ENCODE assay signal across 10 cellular contexts in the genomic region with DNA sequence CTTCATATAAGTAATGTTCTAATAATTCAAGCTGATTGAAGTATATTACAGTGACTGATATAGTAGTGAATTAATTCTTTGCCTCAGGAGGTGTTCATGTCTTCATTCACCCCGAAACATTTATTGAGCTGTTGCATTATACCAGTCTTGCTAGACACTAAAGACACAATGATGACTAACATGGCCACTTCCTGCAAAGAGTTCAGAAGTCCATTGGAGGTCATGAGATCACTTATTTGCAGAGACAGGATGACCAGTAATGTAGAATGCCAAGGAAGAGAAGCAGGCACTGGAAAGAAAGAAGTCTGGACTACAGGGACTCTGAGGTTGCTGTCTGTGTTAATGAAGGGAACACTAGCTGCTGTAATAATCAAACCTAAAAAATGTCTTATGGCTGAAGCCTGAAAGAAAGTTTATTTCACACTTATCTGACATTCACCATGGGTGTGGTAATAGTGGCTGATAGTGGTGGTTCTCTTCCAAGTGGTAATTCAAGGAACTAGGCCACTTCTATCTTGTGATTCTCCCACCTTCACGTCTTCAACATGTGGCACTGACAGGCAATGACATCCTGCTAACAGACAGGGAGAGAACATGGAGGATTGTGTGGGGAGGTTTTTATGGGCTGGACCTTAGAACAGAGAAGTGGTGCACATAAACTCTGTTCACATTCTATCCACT.
DNase-seq lines count a peak whose midpoint lies in the region; ATAC-seq and TF ChIP-seq lines count a peak whose summit lies in the region.
"Had no signal": no experiment of that assay in that cellular context is flagged by ENCODE, and none has a peak within 500 bp of the region (broad histone marks: within the 10 kb centered on the region; RNA-seq: fewer than 3 reads in every experiment).

No MANE protein-coding gene starts in this region.

- TF ChIP-seq CTCF in HCT116 (IDR thresholded peaks at IDR 0.05 in 2 of 3, conservative IDR thresholded peaks at IDR 0.05 in 1 of 3; ENCODE audit: borderline replicate concordance in 1 of 3, insufficient read depth in 1 of 3, low read depth in 2 of 3, low read length in 2 of 3) = no peak
- TF ChIP-seq CTCF in activated CD8-positive, alpha-beta T cell treated with anti-CD3 and anti-CD28 coated beads for 36 hours (IDR thresholded peaks at IDR 0.05) = no peak

- TF ChIP-seq POLR2A in HCT116 (IDR thresholded peaks at IDR 0.05; ENCODE audit: borderline replicate concordance, extremely low read depth, insufficient read depth, insufficient read length) = no peak

- no TSS peak for BruUV-seq in HCT116 (replicated peaks; lab: Mats Ljungman, UMichigan)

- H3K27ac ChIP-seq in ACC112 (ENCODE audit: low read depth, low read length) (peak overlapping the region; percentile 99), HCT116 (ENCODE audit: low read depth, low read length) (no peak overlapping the region)
- H3K27ac ChIP-seq: C4-2B had no signal

- CTCF ChIA-PET in HCT116 (lab: Charles Lee) = no interaction called here
- CTCF ChIA-PET in activated CD8-positive, alpha-beta T cell treated with anti-CD3 and anti-CD28 coated beads for 36 hours (lab: Charles Lee) = interaction anchor here (1.2 kb wide), 1 partner anchor 251 kb away, joined by 3 read pairs; no protein-coding TSS in a partner anchor
- CTCF ChIA-PET in activated CD4-positive, alpha-beta T cell treated with anti-CD3 and anti-CD28 coated beads for 36 hours (lab: Charles Lee) = interaction anchor here (0.7 to 1.3 kb wide), 4 partner anchors 8 to 278 kb away, joined by 3 to 7 read pairs (median 4); no protein-coding TSS in a partner anchor

- H3K4me2 ChIP-seq in HCT116 (ENCODE audit: low read length) = peak overlapping the region; percentile 45

- no peak overlapping the region for H3K4me3 Mint-ChIP-seq in activated CD8-positive, alpha-beta T cell treated with anti-CD3 and anti-CD28 coated beads for 36 hours
- peak overlapping the region in 4 of 5 donors; percentile 2 to 46 (median 38) for H3K4me3 Mint-ChIP-seq in immature natural killer cell
- no peak overlapping the region for H3K4me3 Mint-ChIP-seq in activated CD4-positive, alpha-beta T cell treated with anti-CD3 and anti-CD28 coated beads for 36 hours
- H3K4me3 Mint-ChIP-seq in stimulated activated naive B cell treated with anti-CD40 and anti-IgM and Interleukin-4, amounts not matched to agents 10 μg/mL and 1 μg/mL and 100 μg/mL, for 72 hours = no peak overlapping the region

- H3K36me3 Mint-ChIP-seq in activated CD8-positive, alpha-beta T cell treated with anti-CD3 and anti-CD28 coated beads for 36 hours (ENCODE audit: low read depth) = peaks cover 3% of the 10 kb centered on the region
- H3K36me3 Mint-ChIP-seq in immature natural killer cell = no peaks in the 10 kb centered on the region
- peaks cover 2% of the 10 kb centered on the region for H3K36me3 Mint-ChIP-seq in activated CD4-positive, alpha-beta T cell treated with anti-CD3 and anti-CD28 coated beads for 36 hours (ENCODE audit: low read depth)
- no peaks in the 10 kb centered on the region for H3K36me3 Mint-ChIP-seq in stimulated activated naive B cell treated with anti-CD40 and anti-IgM and Interleukin-4, amounts not matched to agents 10 μg/mL and 1 μg/mL and 100 μg/mL, for 72 hours

- peaks cover 47% of the 10 kb centered on the region for H3K4me1 Mint-ChIP-seq in activated CD8-positive, alpha-beta T cell treated with anti-CD3 and anti-CD28 coated beads for 36 hours (ENCODE audit: low read depth)
- H3K4me1 Mint-ChIP-seq in immature natural killer cell = peaks cover 42 to 43% of the 10 kb centered on the region in 2 donors
- H3K4me1 Mint-ChIP-seq in activated CD4-positive, alpha-beta T cell treated with anti-CD3 and anti-CD28 coated beads for 36 hours = peaks cover 33% of the 10 kb centered on the region
- H3K4me1 Mint-ChIP-seq in stimulated activated naive B cell treated with anti-CD40 and anti-IgM and Interleukin-4, amounts not matched to agents 10 μg/mL and 1 μg/mL and 100 μg/mL, for 72 hours = peaks cover 11 to 19% of the 10 kb centered on the region in 2 donors

- DNase-seq in HCT116 (ENCODE audit: low read depth, low spot score) = no peak
- DNase-seq in activated CD8-positive, alpha-beta T cell treated with anti-CD3 and anti-CD28 coated beads for 36 hours = peak; percentile 8
- DNase-seq in immature natural killer cell = peak; percentile 60 to 65 (median 63)
- DNase-seq in NCI-H510A (lab: John Stamatoyannopoulos, UW) = no peak
- DNase-seq in activated CD4-positive, alpha-beta T cell treated with anti-CD3 and anti-CD28 coated beads for 36 hours = no peak
- no peak for DNase-seq in stimulated activated naive B cell treated with anti-CD40 and anti-IgM and Interleukin-4, amounts not matched to agents 10 μg/mL and 1 μg/mL and 100 μg/mL, for 72 hours
- DNase-seq: activated CD4-positive, alpha-beta T cell treated with anti-CD3 and anti-CD28 coated beads, Interleukin-2, amount 50 U/mL, for 1 hour had no signal

- H3K4me3 ChIP-seq in ACC112 (ENCODE audit: low read depth, low read length) (no peak overlapping the region), HCT116 (replicated peaks in 1 of 2; ENCODE audit: low read depth in 1 of 2, low read length in 2 of 2) (no peak overlapping the region)

- H3K9me3 Mint-ChIP-seq in activated CD8-positive, alpha-beta T cell treated with anti-CD3 and anti-CD28 coated beads for 36 hours = peaks cover 4% of the 10 kb centered on the region
- no peaks in the 10 kb centered on the region for H3K9me3 Mint-ChIP-seq in immature natural killer cell
- H3K9me3 Mint-ChIP-seq in activated CD4-positive, alpha-beta T cell treated with anti-CD3 and anti-CD28 coated beads for 36 hours (ENCODE audit: low read depth) = no peaks in the 10 kb centered on the region
- H3K9me3 Mint-ChIP-seq in stimulated activated naive B cell treated with anti-CD40 and anti-IgM and Interleukin-4, amounts not matched to agents 10 μg/mL and 1 μg/mL and 100 μg/mL, for 72 hours = no peaks in the 10 kb centered on the region

- no peak; the same call in 1 of the 2 replicates for ATAC-seq in HCT116
- peak; percentile 54 for ATAC-seq in activated CD8-positive, alpha-beta T cell treated with anti-CD3 and anti-CD28 coated beads for 36 hours
- ATAC-seq in activated CD4-positive, alpha-beta T cell treated with anti-CD3 and anti-CD28 coated beads for 36 hours = no peak
- ATAC-seq in HG03439 (IDR thresholded peaks at IDR 0.05; ENCODE audit: unreplicated experiment) = no peak
- no peak for ATAC-seq in stimulated activated naive B cell treated with anti-CD40 and anti-IgM and Interleukin-4, amounts not matched to agents 10 μg/mL and 1 μg/mL and 100 μg/mL, for 72 hours (replicated peaks)

- H3K79me2 ChIP-seq in ACC112 (ENCODE audit: control insufficient read depth, insufficient read depth, low read length, unreplicated experiment) (no peaks in the 10 kb centered on the region), HCT116 (ENCODE audit: insufficient read depth, low read length) (no peaks in the 10 kb centered on the region)

- peak overlapping the region; percentile 26 for H3K27ac Mint-ChIP-seq in activated CD8-positive, alpha-beta T cell treated with anti-CD3 and anti-CD28 coated beads for 36 hours
- peak overlapping the region; percentile 92 to 98 (median 96) for H3K27ac Mint-ChIP-seq in immature natural killer cell
- H3K27ac Mint-ChIP-seq in activated CD4-positive, alpha-beta T cell treated with anti-CD3 and anti-CD28 coated beads for 36 hours = no peak overlapping the region
- H3K27ac Mint-ChIP-seq in stimulated activated naive B cell treated with anti-CD40 and anti-IgM and Interleukin-4, amounts not matched to agents 10 μg/mL and 1 μg/mL and 100 μg/mL, for 72 hours = no peak overlapping the region

- H3K9ac ChIP-seq in HCT116 (ENCODE audit: low read length) = no peak overlapping the region

- RAD21 ChIA-PET in HCT116 (lab: Charles Lee; ENCODE audit: low non-redundant PET in 1 of 2, low total read pairs in 2 of 2, uncharacterized antibody in 2 of 2, unreplicated experiment in 2 of 2) = no interaction called here

- intact Hi-C loops in HCT116 (cut with micrococcal nuclease) = no loop called here
- intact Hi-C loops in activated CD8-positive, alpha-beta T cell treated with anti-CD3 and anti-CD28 coated beads for 36 hours (cut with micrococcal nuclease) = loop anchor here (5.0 kb wide), 1 partner anchor 89 kb away; the partner anchor contains the start of gene MKLN1
- intact Hi-C loops in activated CD4-positive, alpha-beta T cell treated with anti-CD3 and anti-CD28 coated beads for 36 hours (cut with DNase I, micrococcal nuclease) = loop anchor here in 1 of 2 experiments (5.0 kb wide), 1 partner anchor 144 kb away; no protein-coding TSS in a partner anchor

- POLR2A ChIA-PET in HCT116 (lab: Charles Lee) = no interaction called here
- POLR2A ChIA-PET in activated CD8-positive, alpha-beta T cell treated with anti-CD3 and anti-CD28 coated beads for 36 hours (lab: Charles Lee) = interaction anchor here (8.0 kb wide), 1 partner anchor 130 kb away, joined by 49 read pairs; no protein-coding TSS in a partner anchor
- POLR2A ChIA-PET in activated CD4-positive, alpha-beta T cell treated with anti-CD3 and anti-CD28 coated beads for 36 hours (lab: Charles Lee) = no interaction called here

- H4K20me1 ChIP-seq in HCT116 (ENCODE audit: insufficient read depth) = no peaks in the 10 kb centered on the region

- H2AFZ ChIP-seq in ACC112 (ENCODE audit: low read length, unreplicated experiment) (no peak overlapping the region), HCT116 (ENCODE audit: low read depth, low read length, poor library complexity, severe bottlenecking) (peak overlapping the region; percentile 82)

- H3K36me3 ChIP-seq in ACC112 (ENCODE audit: insufficient read depth, low read length) (no peaks in the 10 kb centered on the region), HCT116 (ENCODE audit: control insufficient read depth in 1 of 2, insufficient read depth in 2 of 2, low read length in 2 of 2) (no peaks in the 10 kb centered on the region)

- no peaks in the 10 kb centered on the region for H3K27me3 Mint-ChIP-seq in activated CD8-positive, alpha-beta T cell treated with anti-CD3 and anti-CD28 coated beads for 36 hours
- peaks cover 2 to 13% (median 11%) of the 10 kb centered on the region in 3 donors for H3K27me3 Mint-ChIP-seq in immature natural killer cell (ENCODE audit: low read depth in 3 of 3)
- H3K27me3 Mint-ChIP-seq in activated CD4-positive, alpha-beta T cell treated with anti-CD3 and anti-CD28 coated beads for 36 hours = no peaks in the 10 kb centered on the region
- no peaks in the 10 kb centered on the region for H3K27me3 Mint-ChIP-seq in stimulated activated naive B cell treated with anti-CD40 and anti-IgM and Interleukin-4, amounts not matched to agents 10 μg/mL and 1 μg/mL and 100 μg/mL, for 72 hours

- no peaks in the 10 kb centered on the region for H3K9me2 ChIP-seq in HCT116 (ENCODE audit: insufficient read depth)

- H3K27me3 ChIP-seq in ACC112 (ENCODE audit: insufficient read depth, low read length) = no peaks in the 10 kb centered on the region
- H3K27me3 ChIP-seq in HCT116 (ENCODE audit: insufficient read depth, low read length) = no peaks in the 10 kb centered on the region

- H3K9me3 ChIP-seq in HCT116 (ENCODE audit: control insufficient read depth in 1 of 2, insufficient read depth in 1 of 2, low read depth in 1 of 2, low read length in 2 of 2) = no peaks in the 10 kb centered on the region

- TF ChIP-seq RAD21 in HCT116 (IDR thresholded peaks at IDR 0.05; ENCODE audit: low read depth) = no peak

- H3K4me1 ChIP-seq in ACC112 (ENCODE audit: control insufficient read depth, insufficient read depth, low read length, unreplicated experiment) (peaks cover 33% of the 10 kb centered on the region), HCT116 (ENCODE audit: control insufficient read depth in 1 of 2, insufficient read depth in 2 of 2, low read length in 2 of 2) (peaks cover 7 to 25% of the 10 kb centered on the region in 2 experiments; a peak in 3 of 4 replicates)

Comparison
In these comparisons a context has a peak if more than half of its experiments do, and no peak if none do; other contexts are left out.
1. DNase-seq: peak in activated CD8-positive, alpha-beta T cell treated with anti-CD3 and anti-CD28 coated beads for 36 hours (single experiment) and immature natural killer cell (3 of 3); none in HCT116 (single experiment), NCI-H510A (single experiment), activated CD4-positive, alpha-beta T cell treated with anti-CD3 and anti-CD28 coated beads for 36 hours (single experiment) and stimulated activated naive B cell treated with anti-CD40 and anti-IgM and Interleukin-4, amounts not matched to agents 10 μg/mL and 1 μg/mL and 100 μg/mL, for 72 hours (single experiment).
2. H3K27ac Mint-ChIP-seq: peak in activated CD8-positive, alpha-beta T cell treated with anti-CD3 and anti-CD28 coated beads for 36 hours (single experiment) and immature natural killer cell (6 of 6); none in activated CD4-positive, alpha-beta T cell treated with anti-CD3 and anti-CD28 coated beads for 36 hours (single experiment) and stimulated activated naive B cell treated with anti-CD40 and anti-IgM and Interleukin-4, amounts not matched to agents 10 μg/mL and 1 μg/mL and 100 μg/mL, for 72 hours (single experiment).
3. H3K4me3 Mint-ChIP-seq: peak in immature natural killer cell (4 of 5); none in activated CD8-positive, alpha-beta T cell treated with anti-CD3 and anti-CD28 coated beads for 36 hours (single experiment), activated CD4-positive, alpha-beta T cell treated with anti-CD3 and anti-CD28 coated beads for 36 hours (single experiment) and stimulated activated naive B cell treated with anti-CD40 and anti-IgM and Interleukin-4, amounts not matched to agents 10 μg/mL and 1 μg/mL and 100 μg/mL, for 72 hours (0 of 2).